4 cellular contexts compared by ENCODE assay signal in the genomic region with DNA sequence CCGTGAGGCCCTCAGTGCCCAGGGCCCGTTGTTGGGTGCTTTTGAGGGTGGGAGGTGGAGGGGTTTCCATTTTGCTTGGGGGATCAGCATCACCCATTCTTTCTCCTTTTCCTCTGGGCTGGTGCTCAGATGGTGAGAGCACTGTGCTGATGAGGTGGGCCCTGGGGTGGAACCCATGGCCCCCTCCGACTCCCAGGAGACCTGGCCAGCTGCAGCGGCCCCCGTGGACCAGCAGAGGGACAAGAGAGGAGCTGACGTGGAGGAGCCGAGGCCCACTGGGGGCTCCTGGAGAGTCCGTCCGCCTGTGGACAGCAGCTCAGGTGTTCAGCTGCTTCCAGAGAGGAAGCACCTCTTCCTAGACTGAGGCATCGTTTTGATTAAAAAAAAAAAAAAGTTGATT. TPM values are rescaled to one million over a fixed set of nuclear protein-coding genes. Genes with fewer than 3 reads are reported as not detected.
"Had no signal": no experiment of that assay in that cellular context is flagged by ENCODE, and none has a peak within 500 bp of the region (broad histone marks: within the 10 kb centered on the region; RNA-seq: fewer than 3 reads in every experiment).

No MANE protein-coding gene starts in this region.

RNA-seq across cellular contexts. Expression of gene PROP1, which starts 46.4 kb away (rescaled TPM):
- total RNA-seq: H4, H7, HT-29 had no signal
- polyA plus RNA-seq: IgD-negative memory B cell had no signal
